Comparison of ENCODE assay signal across 1 cellular context in genomic region chr7:92427193-92427592, GRCh38.
A peak's percentile ranks its signal among the peaks of the same experiment; 100 is the strongest.
TF ChIP-seq lines count a peak whose summit lies in the region.

No MANE protein-coding gene starts in this region.

TF ChIP-seq in K562, 482 proteins besides CTCF, POLR2A, EP300 and RAD21 (continued from another document and continues in another):
- TF ChIP-seq RFX7 (CRISPR knock-in tag; IDR thresholded peaks at IDR 0.05): no peak
- no peak for TF ChIP-seq GTF2A2 (tag; IDR thresholded peaks at IDR 0.05)
- no peak for TF ChIP-seq CXXC5 (CRISPR knock-in tag; IDR thresholded peaks at IDR 0.05)
- TF ChIP-seq MECOM (CRISPR knock-in tag; IDR thresholded peaks at IDR 0.05): 0 out of 2 replicates have a peak, but pooled peaks have one; percentile 65
- no peak for TF ChIP-seq MYC (IDR thresholded peaks at IDR 0.05; ENCODE audit: low read depth, low read length)
- no peak for TF ChIP-seq MYC (CRISPR knock-in tag; IDR thresholded peaks at IDR 0.05; ENCODE audit: borderline replicate concordance, low read depth)
- no peak for TF ChIP-seq FOXJ3 (CRISPR knock-in tag; IDR thresholded peaks at IDR 0.05)
- TF ChIP-seq, protein P1, sequence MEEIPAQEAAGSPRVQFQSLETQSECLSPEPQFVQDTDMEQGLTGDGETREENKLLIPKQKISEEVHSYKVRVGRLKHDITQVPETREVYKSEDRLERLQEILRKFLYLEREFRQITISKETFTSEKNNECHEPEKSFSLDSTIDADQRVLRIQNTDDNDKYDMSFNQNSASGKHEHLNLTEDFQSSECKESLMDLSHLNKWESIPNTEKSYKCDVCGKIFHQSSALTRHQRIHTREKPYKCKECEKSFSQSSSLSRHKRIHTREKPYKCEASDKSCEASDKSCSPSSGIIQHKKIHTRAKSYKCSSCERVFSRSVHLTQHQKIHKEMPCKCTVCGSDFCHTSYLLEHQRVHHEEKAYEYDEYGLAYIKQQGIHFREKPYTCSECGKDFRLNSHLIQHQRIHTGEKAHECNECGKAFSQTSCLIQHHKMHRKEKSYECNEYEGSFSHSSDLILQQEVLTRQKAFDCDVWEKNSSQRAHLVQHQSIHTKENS (CRISPR knock-in tag; IDR thresholded peaks at IDR 0.05): no peak
- TF ChIP-seq DMBX1 (CRISPR knock-in tag; IDR thresholded peaks at IDR 0.05; ENCODE audit: borderline replicate concordance): peak; percentile 73
- TF ChIP-seq NFXL1 (CRISPR knock-in tag; IDR thresholded peaks at IDR 0.05): no peak
- no peak for TF ChIP-seq E2F6 (IDR thresholded peaks at IDR 0.05; ENCODE audit: borderline replicate concordance in 1 of 2, extremely low read depth in 1 of 2, insufficient read depth in 1 of 2, insufficient read length in 1 of 2, low read depth in 1 of 2, low read length in 1 of 2, poor library complexity in 1 of 2, severe bottlenecking in 1 of 2)
- TF ChIP-seq SP1 (CRISPR knock-in tag; IDR thresholded peaks at IDR 0.05): no peak
- no peak for TF ChIP-seq PRDM10 (IDR thresholded peaks at IDR 0.05; ENCODE audit: partially characterized antibody)
- TF ChIP-seq XRCC5 (IDR thresholded peaks at IDR 0.05; ENCODE audit: low read depth, low read length): no peak
- no peak for TF ChIP-seq EP400 (IDR thresholded peaks at IDR 0.05)
- TF ChIP-seq MTF1 (CRISPR knock-in tag; IDR thresholded peaks at IDR 0.05; ENCODE audit: borderline replicate concordance): no peak
- TF ChIP-seq PHB2 (IDR thresholded peaks at IDR 0.05; ENCODE audit: low read depth): no peak
- no peak for TF ChIP-seq DEAF1 (CRISPR knock-in tag; IDR thresholded peaks at IDR 0.05)
- TF ChIP-seq SMAD1 (IDR thresholded peaks at IDR 0.05; ENCODE audit: low read depth, low read length, partially characterized antibody): no peak
- TF ChIP-seq U2AF2 (optimal IDR thresholded peaks at IDR 0.05; ENCODE audit: low read depth, low read length): no peak
- no peak for TF ChIP-seq RBFOX2 (IDR thresholded peaks at IDR 0.05; ENCODE audit: low read depth, low read length)
- no peak for TF ChIP-seq HMG20B (CRISPR knock-in tag; IDR thresholded peaks at IDR 0.05)
- no peak for TF ChIP-seq POU5F1 (IDR thresholded peaks at IDR 0.05; ENCODE audit: borderline replicate concordance, low read depth, low read length, partially characterized antibody)
- TF ChIP-seq NONO (IDR thresholded peaks at IDR 0.05; ENCODE audit: low read depth in 2 of 2, low read length in 1 of 2): no peak
- no peak for TF ChIP-seq ZNF121 (CRISPR knock-in tag; conservative IDR thresholded peaks at IDR 0.05)
- TF ChIP-seq IFI16 (CRISPR knock-in tag; IDR thresholded peaks at IDR 0.05): no peak
- TF ChIP-seq HDAC6 (IDR thresholded peaks at IDR 0.05; ENCODE audit: low read depth, low read length): no peak
- peak; percentile 40; the same call in 1 of the 2 replicates for TF ChIP-seq ZNF449 (CRISPR knock-in tag; IDR thresholded peaks at IDR 0.05)
- no peak for TF ChIP-seq ID3 (CRISPR knock-in tag; IDR thresholded peaks at IDR 0.05)
- TF ChIP-seq ID3 (tag; IDR thresholded peaks at IDR 0.05): peak; percentile 56; the same call in 1 of the 2 replicates
- no peak for TF ChIP-seq ZNF133 (CRISPR knock-in tag; IDR thresholded peaks at IDR 0.05)
- no peak for TF ChIP-seq HNRNPLL (IDR thresholded peaks at IDR 0.05; ENCODE audit: low read depth, low read length, poor library complexity, severe bottlenecking)
- no peak for TF ChIP-seq NCOA1 (IDR thresholded peaks at IDR 0.05; ENCODE audit: low read depth)
- TF ChIP-seq ZMIZ1 (IDR thresholded peaks at IDR 0.05; ENCODE audit: low read depth in 2 of 2, low read length in 2 of 2): no peak
- no peak for TF ChIP-seq E2F5 (CRISPR knock-in tag; IDR thresholded peaks at IDR 0.05)
- peak; percentile 83 for TF ChIP-seq PTRF (tag; IDR thresholded peaks at IDR 0.05)
- TF ChIP-seq, protein P2, sequence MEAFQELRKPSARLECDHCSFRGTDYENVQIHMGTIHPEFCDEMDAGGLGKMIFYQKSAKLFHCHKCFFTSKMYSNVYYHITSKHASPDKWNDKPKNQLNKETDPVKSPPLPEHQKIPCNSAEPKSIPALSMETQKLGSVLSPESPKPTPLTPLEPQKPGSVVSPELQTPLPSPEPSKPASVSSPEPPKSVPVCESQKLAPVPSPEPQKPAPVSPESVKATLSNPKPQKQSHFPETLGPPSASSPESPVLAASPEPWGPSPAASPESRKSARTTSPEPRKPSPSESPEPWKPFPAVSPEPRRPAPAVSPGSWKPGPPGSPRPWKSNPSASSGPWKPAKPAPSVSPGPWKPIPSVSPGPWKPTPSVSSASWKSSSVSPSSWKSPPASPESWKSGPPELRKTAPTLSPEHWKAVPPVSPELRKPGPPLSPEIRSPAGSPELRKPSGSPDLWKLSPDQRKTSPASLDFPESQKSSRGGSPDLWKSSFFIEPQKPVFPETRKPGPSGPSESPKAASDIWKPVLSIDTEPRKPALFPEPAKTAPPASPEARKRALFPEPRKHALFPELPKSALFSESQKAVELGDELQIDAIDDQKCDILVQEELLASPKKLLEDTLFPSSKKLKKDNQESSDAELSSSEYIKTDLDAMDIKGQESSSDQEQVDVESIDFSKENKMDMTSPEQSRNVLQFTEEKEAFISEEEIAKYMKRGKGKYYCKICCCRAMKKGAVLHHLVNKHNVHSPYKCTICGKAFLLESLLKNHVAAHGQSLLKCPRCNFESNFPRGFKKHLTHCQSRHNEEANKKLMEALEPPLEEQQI (IDR thresholded peaks at IDR 0.05): no peak
- TF ChIP-seq ZNF780A (CRISPR knock-in tag; IDR thresholded peaks at IDR 0.05): no peak
- no peak for TF ChIP-seq ZNF696 (CRISPR knock-in tag; conservative IDR thresholded peaks at IDR 0.05)
- 0 out of 2 replicates have a peak, but pooled peaks have one; percentile 24 for TF ChIP-seq ZNF395 (CRISPR knock-in tag; IDR thresholded peaks at IDR 0.05)
- TF ChIP-seq PTTG1 (tag; IDR thresholded peaks at IDR 0.05; ENCODE audit: low read depth): peak; percentile 78
